In genomic region chr18:72086421-72086820, GRCh38 we compare ENCODE assay signal across 7 cellular contexts.
DNase-seq lines count a peak whose midpoint lies in the region; ATAC-seq and TF ChIP-seq lines count a peak whose summit lies in the region.

No MANE protein-coding gene starts in this region.

- H3K9ac ChIP-seq in colonic mucosa (ENCODE audit: low read depth in 2 of 2, low read length in 2 of 2): no peak overlapping the region

- H3K27me3 ChIP-seq in breast epithelium (no peaks in the 10 kb centered on the region), colonic mucosa (no peaks in the 10 kb centered on the region)

- H3K36me3 ChIP-seq in breast epithelium: no peaks in the 10 kb centered on the region
- no peaks in the 10 kb centered on the region for H3K36me3 ChIP-seq in colonic mucosa

- intact Hi-C loops in breast epithelium (cut with DNase I; ENCODE audit: low total_unique reads) (no loop called here), colonic mucosa (cut with DNase I) (no loop called here)

- ATAC-seq in GM18498 (IDR thresholded peaks at IDR 0.05; ENCODE audit: unreplicated experiment) (peak; percentile 82), GM21526 (IDR thresholded peaks at IDR 0.05; ENCODE audit: low FRiP score, unreplicated experiment) (no peak), HG02588 (IDR thresholded peaks at IDR 0.05; ENCODE audit: unreplicated experiment) (no peak)

- TF ChIP-seq POLR2A in NB4 (IDR thresholded peaks at IDR 0.05; ENCODE audit: extremely low read depth, insufficient read length) (no peak), breast epithelium (IDR thresholded peaks at IDR 0.05) (no peak)

- no peaks in the 10 kb centered on the region for H3K9me3 ChIP-seq in breast epithelium
- no peaks in the 10 kb centered on the region for H3K9me3 ChIP-seq in colonic mucosa

- H3K4me3 ChIP-seq in NB4 (ENCODE audit: low read depth, low read length): no peak overlapping the region
- no peak overlapping the region for H3K4me3 ChIP-seq in breast epithelium
- H3K4me3 ChIP-seq in colonic mucosa: no peak overlapping the region

- H3K27ac ChIP-seq in breast epithelium: no peak overlapping the region
- H3K27ac ChIP-seq in colonic mucosa: no peak overlapping the region

- DNase-seq in NB4 (ENCODE audit: low read depth) (peak; percentile 49), breast epithelium (ENCODE audit: low spot score in 2 of 2) (no peak), pons (ENCODE audit: low spot score) (peak; percentile 37), colonic mucosa (no peak)

- TF ChIP-seq CTCF in NB4 (IDR thresholded peaks at IDR 0.05; ENCODE audit: low read depth, low read length) (peak; percentile 48), breast epithelium (IDR thresholded peaks at IDR 0.05) (peak in 2 of 3 donors; percentile 20 to 42), colonic mucosa (IDR thresholded peaks at IDR 0.05) (no peak)

- H3K4me1 ChIP-seq in breast epithelium (no peaks in the 10 kb centered on the region), colonic mucosa (no peaks in the 10 kb centered on the region)

Comparison
In these comparisons a context has a peak if more than half of its experiments do, and no peak if none do; other contexts are left out.
1. DNase-seq: peak in NB4 (single experiment) and pons (single experiment); none in breast epithelium (0 of 2) and colonic mucosa (single experiment).